Comparison of ENCODE assay signal across 1 cellular context in the genomic region with DNA sequence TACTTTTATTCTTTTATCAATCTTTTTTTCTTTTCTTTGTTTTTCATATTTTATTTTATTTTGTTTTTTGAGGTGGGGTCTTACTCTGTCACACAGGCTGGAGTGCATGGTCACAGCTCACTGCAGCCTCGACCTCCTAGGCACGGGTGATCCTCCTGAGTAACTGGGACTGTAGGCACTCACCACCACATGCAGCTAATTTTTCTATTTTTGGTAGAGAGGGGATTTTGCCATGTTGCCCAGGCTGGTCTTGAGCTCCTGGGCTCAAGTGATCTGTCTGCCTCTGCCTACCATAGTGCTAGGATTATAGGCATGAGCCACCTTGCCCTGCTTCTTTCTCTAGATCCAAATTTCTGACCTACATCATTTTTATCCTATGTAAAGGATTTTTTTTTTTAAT.
TF ChIP-seq lines count a peak whose summit lies in the region.

No MANE protein-coding gene starts in this region.

TF ChIP-seq in GM12878, 131 proteins besides CTCF, POLR2A, EP300 and RAD21 (continued from another document):
- TF ChIP-seq PAX5 (IDR thresholded peaks at IDR 0.05; ENCODE audit: borderline replicate concordance, low read depth, low read length), result no peak
- TF ChIP-seq ZSCAN29 (IDR thresholded peaks at IDR 0.05), result no peak
